Comparison of ENCODE assay signal across 8 cellular contexts in genomic region chr12:132491761-132492378, GRCh38. TPM values are rescaled to one million over a fixed set of nuclear protein-coding genes. Genes with fewer than 3 reads are reported as not detected.
A peak's percentile ranks its signal among the peaks of the same experiment; 100 is the strongest.
DNase-seq lines count a peak whose midpoint lies in the region; ATAC-seq lines count a peak whose summit lies in the region.
"Had no signal": no experiment of that assay in that cellular context is flagged by ENCODE, and none has a peak within 500 bp of the region (broad histone marks: within the 10 kb centered on the region; RNA-seq: fewer than 3 reads in every experiment).

No MANE protein-coding gene starts in this region.

- no peaks in the 10 kb centered on the region for H3K9me3 ChIP-seq in HAP-1
- no peaks in the 10 kb centered on the region for H3K9me3 ChIP-seq in right cardiac atrium (ENCODE audit: control insufficient read depth, low read length)

- H3K36me3 ChIP-seq in HAP-1 (replicated peaks), result no peaks in the 10 kb centered on the region

- no peaks in the 10 kb centered on the region for H3K36me3 Mint-ChIP-seq in activated CD4-positive, alpha-beta memory T cell treated with anti-CD3 and anti-CD28 coated beads for 36 hours
- peaks cover 13% of the 10 kb centered on the region for H3K36me3 Mint-ChIP-seq in stimulated activated effector memory CD8-positive, alpha-beta T cell treated with anti-CD3 and anti-CD28 coated beads, Interleukin-12 subunit alpha, Interleukin-12 subunit beta, amount 100 ng/mL, for 72 hours

- H3K4me3 Mint-ChIP-seq in activated CD4-positive, alpha-beta memory T cell treated with anti-CD3 and anti-CD28 coated beads for 36 hours, result peak overlapping the region; percentile 80
- H3K4me3 Mint-ChIP-seq in stimulated activated effector memory CD8-positive, alpha-beta T cell treated with anti-CD3 and anti-CD28 coated beads, Interleukin-12 subunit alpha, Interleukin-12 subunit beta, amount 100 ng/mL, for 72 hours, result peak overlapping the region; percentile 76

- POLR2A ChIA-PET in activated CD4-positive, alpha-beta memory T cell treated with anti-CD3 and anti-CD28 coated beads for 36 hours (lab: Charles Lee), result no interaction called here

- CTCF ChIA-PET in activated CD4-positive, alpha-beta memory T cell treated with anti-CD3 and anti-CD28 coated beads for 36 hours (lab: Charles Lee), result interaction anchor here (1.1 kb wide), 1 partner anchor 32 kb away, joined by 6 read pairs; no protein-coding TSS in a partner anchor

- WGBS in right cardiac atrium, result 62% methylated on average over 23 of the region's 23 CpGs

- no peaks in the 10 kb centered on the region for H3K27me3 ChIP-seq in HAP-1 (ENCODE audit: low read depth)
- no peaks in the 10 kb centered on the region for H3K27me3 ChIP-seq in right cardiac atrium (ENCODE audit: control insufficient read depth, insufficient read depth)

- no peak for ATAC-seq in right cardiac atrium
- ATAC-seq in stimulated activated effector memory CD8-positive, alpha-beta T cell treated with anti-CD3 and anti-CD28 coated beads, Interleukin-12 subunit alpha, Interleukin-12 subunit beta, amount 100 ng/mL, for 72 hours, result no peak
- ATAC-seq in activated CD4-positive, CD25-positive, alpha-beta regulatory T cell treated with anti-CD3 and anti-CD28 coated beads, Interleukin-2, amount 50 U/mL, for 24 hours, result no peak

- DNase-seq in HAP-1 (ENCODE audit: low spot score in 2 of 2) (no peak), right cardiac atrium (peak; percentile 13 to 53 (median 44)), hypothalamus (lab: John Stamatoyannopoulos, UW) (no peak)
- DNase-seq in activated CD4-positive, alpha-beta memory T cell treated with anti-CD3 and anti-CD28 coated beads for 36 hours, result no peak
- DNase-seq in stimulated activated effector memory CD8-positive, alpha-beta T cell treated with anti-CD3 and anti-CD28 coated beads, Interleukin-12 subunit alpha, Interleukin-12 subunit beta, amount 100 ng/mL, for 72 hours (ENCODE audit: low spot score in 2 of 2), result no peak
- DNase-seq in stimulated activated naive CD4-positive, alpha-beta T cell treated with Interleukin-2 at 50 U/mL for 16 hours (lab: John Stamatoyannopoulos, UW), result no peak
- DNase-seq: NCI-H1436 treated with DMSO at 0.1 percent for 48 hours had no signal

- peak overlapping the region; percentile 55 for H3K4me3 ChIP-seq in HAP-1
- H3K4me3 ChIP-seq in right cardiac atrium (ENCODE audit: low read length), result peak overlapping the region; percentile 92

- H3K27ac ChIP-seq in right cardiac atrium (ENCODE audit: low read length), result no peak overlapping the region

- in situ Hi-C loops in HAP-1 (cut with MboI; ENCODE audit: low sequenced_read_pairs), result no loop called here

- intact Hi-C loops in activated CD4-positive, alpha-beta memory T cell treated with anti-CD3 and anti-CD28 coated beads for 36 hours (cut with micrococcal nuclease), result loop anchor here (2.0 kb wide), 1 partner anchor 69 kb away; no protein-coding TSS in a partner anchor
- intact Hi-C loops in right cardiac atrium (cut with DNase I), result loop anchor here in 1 of 4 donors (10.0 kb wide), 1 partner anchor 103 kb away; no protein-coding TSS in a partner anchor

- H3K27ac Mint-ChIP-seq in activated CD4-positive, alpha-beta memory T cell treated with anti-CD3 and anti-CD28 coated beads for 36 hours, result no peak overlapping the region
- peak overlapping the region; percentile 73 for H3K27ac Mint-ChIP-seq in stimulated activated effector memory CD8-positive, alpha-beta T cell treated with anti-CD3 and anti-CD28 coated beads, Interleukin-12 subunit alpha, Interleukin-12 subunit beta, amount 100 ng/mL, for 72 hours

- peaks cover 71% of the 10 kb centered on the region for H3K4me1 Mint-ChIP-seq in activated CD4-positive, alpha-beta memory T cell treated with anti-CD3 and anti-CD28 coated beads for 36 hours (ENCODE audit: low read depth)
- H3K4me1 Mint-ChIP-seq in stimulated activated effector memory CD8-positive, alpha-beta T cell treated with anti-CD3 and anti-CD28 coated beads, Interleukin-12 subunit alpha, Interleukin-12 subunit beta, amount 100 ng/mL, for 72 hours, result peaks cover 78% of the 10 kb centered on the region

- H3K4me1 ChIP-seq in HAP-1, result peaks cover 5% of the 10 kb centered on the region
- H3K4me1 ChIP-seq in right cardiac atrium (ENCODE audit: control insufficient read depth, insufficient read depth, low read length), result peaks cover 19% of the 10 kb centered on the region

- no peaks in the 10 kb centered on the region for H3K27me3 Mint-ChIP-seq in activated CD4-positive, alpha-beta memory T cell treated with anti-CD3 and anti-CD28 coated beads for 36 hours

- no peaks in the 10 kb centered on the region for H3K9me3 Mint-ChIP-seq in activated CD4-positive, alpha-beta memory T cell treated with anti-CD3 and anti-CD28 coated beads for 36 hours
- H3K9me3 Mint-ChIP-seq in stimulated activated effector memory CD8-positive, alpha-beta T cell treated with anti-CD3 and anti-CD28 coated beads, Interleukin-12 subunit alpha, Interleukin-12 subunit beta, amount 100 ng/mL, for 72 hours, result no peaks in the 10 kb centered on the region

RNA-seq across cellular contexts. Expression of gene FBRSL1, which starts 1.9 kb away (rescaled TPM):
- total RNA-seq in activated CD4-positive, alpha-beta memory T cell treated with anti-CD3 and anti-CD28 coated beads for 36 hours, result 10 to 100 TPM; 38.8 to 41.7 TPM
- 10 to 100 TPM; 50.4 to 65.0 (median 54.7) TPM for total RNA-seq in right cardiac atrium
- 36.4 TPM for polyA plus RNA-seq in right cardiac atrium

Comparison
In these comparisons a context has a peak if more than half of its experiments do, and no peak if none do; other contexts are left out.
1. DNase-seq: peak in right cardiac atrium (3 of 3); none in HAP-1 (0 of 2), activated CD4-positive, alpha-beta memory T cell treated with anti-CD3 and anti-CD28 coated beads for 36 hours (single experiment), stimulated activated effector memory CD8-positive, alpha-beta T cell treated with anti-CD3 and anti-CD28 coated beads, Interleukin-12 subunit alpha, Interleukin-12 subunit beta, amount 100 ng/mL, for 72 hours (0 of 2), stimulated activated naive CD4-positive, alpha-beta T cell treated with Interleukin-2 at 50 U/mL for 16 hours (single experiment) and hypothalamus (0 of 51).